In genomic region chr6:25220853-25221252, GRCh38 we compare ENCODE assay signal across 27 cellular contexts. TPM values are rescaled to one million over a fixed set of nuclear protein-coding genes. Genes with fewer than 3 reads are reported as not detected.
DNase-seq lines count a peak whose midpoint lies in the region; ATAC-seq, FAIRE-seq and TF ChIP-seq lines count a peak whose summit lies in the region.
"Had no signal": no experiment of that assay in that cellular context is flagged by ENCODE, and none has a peak within 500 bp of the region (broad histone marks: within the 10 kb centered on the region; RNA-seq: fewer than 3 reads in every experiment).

No MANE protein-coding gene starts in this region.

- DNase-seq in HepG2 (ENCODE audit: low spot score) (no peak), epithelial cell of prostate (ENCODE audit: low read depth, low spot score) (no peak), pancreas (peak in 3 of 6 donors; percentile 15 to 56 (median 33)), Ammon's horn (ENCODE audit: low spot score) (no peak), DMS79 (lab: John Stamatoyannopoulos, UW) (no peak)
- DNase-seq: AML-193; C1 segment of cervical spinal cord; Caco-2; CD8-positive, alpha-beta T cell; DND-41; H9; KBM-7; NCI-H1048; NCI-H1694; NCI-H2029 treated with DMSO at 0.1 percent for 48 hours; NCI-H446; NCI-H524 treated with DMSO at 0.1 percent for 48 hours; NCI-H774; NK-92 treated with Interleukin-12 subunit alpha and Interleukin-12 subunit beta, amount 100 ng/mL, for 24 hours; PC-3; SJCRH30 had no signal

- CTCF ChIA-PET in HepG2 (lab: Yijun Ruan, JAX; ENCODE audit: low intra/inter-chr PET ratio, low total read pairs), result no interaction called here

- BruUV-seq in HepG2 (replicated peaks; lab: Mats Ljungman, UMichigan), result no TSS peak

- ATAC-seq in HepG2 (no peak), pancreas (peak; percentile 55 to 72 (median 69)), GM19395 (IDR thresholded peaks at IDR 0.05; ENCODE audit: unreplicated experiment) (no peak)
- ATAC-seq: A549; CD8-positive, alpha-beta T cell; PC-3; SK-N-SH treated with all-trans-retinoic acid at 6 μM for 48 hours had no signal

- no peak overlapping the region for H3K4me3 ChIP-seq in liver (ENCODE audit: low read depth in 1 of 3, low read length in 3 of 3)
- no peak overlapping the region for H3K4me3 ChIP-seq in HepG2 (replicated peaks in 1 of 3; ENCODE audit: insufficient read depth in 1 of 3, low read depth in 2 of 3, low read length in 3 of 3)
- H3K4me3 ChIP-seq in pancreas, result no peak overlapping the region
- H3K4me3 ChIP-seq: A549, SJCRH30 had no signal

- no peak for TF ChIP-seq EP300 in HepG2 (IDR thresholded peaks at IDR 0.05; ENCODE audit: low read depth in 2 of 2, low read length in 2 of 2)
- no peak for TF ChIP-seq EP300 in HepG2 (CRISPR knock-in tag; IDR thresholded peaks at IDR 0.05; ENCODE audit: borderline replicate concordance)

- TF ChIP-seq RAD21 in liver (IDR thresholded peaks at IDR 0.05), result peak in 1 of 2 donors; percentile 23
- no peak for TF ChIP-seq RAD21 in HepG2 (CRISPR knock-in tag; IDR thresholded peaks at IDR 0.05)

- no peaks in the 10 kb centered on the region for H3K9me3 ChIP-seq in liver (ENCODE audit: control insufficient read depth in 4 of 4, low read length in 3 of 4)
- no peaks in the 10 kb centered on the region for H3K9me3 ChIP-seq in HepG2 (ENCODE audit: low read length)
- H3K9me3 ChIP-seq in pancreas, result no peaks in the 10 kb centered on the region
- H3K9me3 ChIP-seq: A549, Caco-2, SJCRH30 had no signal

- intact Hi-C loops in HepG2 (cut with micrococcal nuclease; ENCODE audit: unreplicated experiment), result loop anchor here (10.0 kb wide), 1 partner anchor 724 kb away; no protein-coding TSS in a partner anchor
- intact Hi-C loops in pancreas (cut with DNase I), result no loop called here

- TF ChIP-seq POLR2A in HepG2 (IDR thresholded peaks at IDR 0.05; ENCODE audit: insufficient read depth in 1 of 2, low read depth in 2 of 2, low read length in 2 of 2), result no peak

- no peak overlapping the region for H3K4me2 ChIP-seq in HepG2 (ENCODE audit: low read depth, low read length)
- H3K4me2 ChIP-seq: A549 had no signal

- H3K27me3 ChIP-seq in liver (ENCODE audit: control insufficient read depth in 4 of 4, insufficient read depth in 4 of 4, low read length in 3 of 4), result no peaks in the 10 kb centered on the region
- H3K27me3 ChIP-seq in HepG2 (ENCODE audit: control insufficient read depth in 1 of 2, insufficient read depth in 2 of 2, low read length in 2 of 2), result 0 out of 5 replicates have a peak, but pooled peaks cover 0 to 4% of the 10 kb centered on the region in 2 experiments
- H3K27me3 ChIP-seq in pancreas, result no peaks in the 10 kb centered on the region
- H3K27me3 ChIP-seq: SJCRH30 had no signal

- no peaks in the 10 kb centered on the region for H4K20me1 ChIP-seq in HepG2 (ENCODE audit: insufficient read depth, low read length)

- H3K27ac ChIP-seq in liver (ENCODE audit: low read depth in 1 of 2, low read length in 2 of 2) (peak overlapping the region in 1 of 2 donors; percentile 50), HepG2 (ENCODE audit: extremely low read length, insufficient read depth, low read length) (no peak overlapping the region), epithelial cell of prostate (peak overlapping the region; percentile 61), pancreas (peak overlapping the region in 2 of 4 donors; percentile 34 to 50)
- H3K27ac ChIP-seq: A549, SJCRH30 had no signal

- H3K9ac ChIP-seq in liver (ENCODE audit: low read depth in 1 of 2, low read length in 2 of 2), result no peak overlapping the region
- no peak overlapping the region for H3K9ac ChIP-seq in HepG2 (ENCODE audit: insufficient read depth, low read depth, low read length)

- in situ Hi-C loops in HepG2 (cut with HindIII; ENCODE audit: extremely low pct_ligation_motif_present, low pct_unique_long_range_greater_than_20kb), result loop anchor here (5.0 kb wide), 1 partner anchor 381 kb away; no protein-coding TSS in a partner anchor

- POLR2A ChIA-PET in HepG2 (lab: Yijun Ruan, JAX), result no interaction called here

- H3K36me3 ChIP-seq in liver (ENCODE audit: control insufficient read depth in 4 of 4, insufficient read depth in 3 of 4, low read depth in 1 of 4, low read length in 3 of 4), result no peaks in the 10 kb centered on the region
- no peaks in the 10 kb centered on the region for H3K36me3 ChIP-seq in HepG2 (replicated peaks in 1 of 2; ENCODE audit: control insufficient read depth in 1 of 2, insufficient read depth in 2 of 2, low read length in 2 of 2)
- no peaks in the 10 kb centered on the region for H3K36me3 ChIP-seq in pancreas
- H3K36me3 ChIP-seq: SJCRH30 had no signal

- no peak overlapping the region for H2AFZ ChIP-seq in HepG2 (ENCODE audit: low read length)

- 39% methylated on average over 1 of the region's 1 CpG for WGBS in liver
- WGBS in HepG2 (ENCODE audit: low lambda C conversion rate), result 0% methylated on average over 1 of the region's 1 CpG
- WGBS in pancreas, 2 donors, result 15 to 20% methylated on average over 1 of the region's 1 CpG

- peaks cover 2 to 16% (median 10%) of the 10 kb centered on the region in 4 donors for H3K4me1 ChIP-seq in liver (ENCODE audit: control insufficient read depth in 4 of 4, insufficient read depth in 4 of 4, low read length in 3 of 4)
- H3K4me1 ChIP-seq in HepG2 (ENCODE audit: insufficient read depth, low read length), result no peaks in the 10 kb centered on the region
- H3K4me1 ChIP-seq in pancreas, result peaks cover 7 to 22% (median 16%) of the 10 kb centered on the region in 3 donors
- H3K4me1 ChIP-seq: A549, Caco-2, SJCRH30 had no signal

- FAIRE-seq in HepG2 (lab: Jason Lieb, UNC) (no peak), pancreas (lab: Jason Lieb, UNC) (no peak)
- FAIRE-seq: A549, GM18507, HTR-8/SVneo had no signal

- TF ChIP-seq CTCF in liver (IDR thresholded peaks at IDR 0.05; ENCODE audit: low read depth, low read length, missing input control) (no peak), HepG2 (CRISPR knock-in tag; IDR thresholded peaks at IDR 0.05) (no peak), pancreas (IDR thresholded peaks at IDR 0.05) (no peak)

- no peaks in the 10 kb centered on the region for H3K79me2 ChIP-seq in HepG2 (ENCODE audit: insufficient read depth, low read length)

TF ChIP-seq in liver, 16 proteins besides CTCF, POLR2A, EP300 and RAD21 (continues in another document):
- TF ChIP-seq FOXA1 (IDR thresholded peaks at IDR 0.05) (no peak), RXRA (IDR thresholded peaks at IDR 0.05) (peak in 1 of 2 donors; percentile 18)

TF ChIP-seq in HepG2, 621 proteins besides CTCF, POLR2A, EP300 and RAD21:
- TF ChIP-seq ATF4 (CRISPR knock-in tag; IDR thresholded peaks at IDR 0.05), result 0 out of 4 replicates have a peak, but pooled peaks of 1 of the 2 experiments have one; percentile 16
- no peak for TF ChIP-seq ZNF124 (CRISPR knock-in tag; IDR thresholded peaks at IDR 0.05)
TF ChIP-seq in HepG2: peak in this region for 1.

RNA-seq across cellular contexts. Expression of gene CARMIL1, which starts 58.3 kb away (rescaled TPM):
- total RNA-seq in liver (1 to 10 TPM; 1.4 to 5.0 TPM), HepG2 (2016; rRNA removed; fragmentation: Illumina TruSeq; extraction: Trizol) (2.6 and 2.9 TPM in 2 replicates), pancreas (1 to 10 TPM; 6.3 to 9.4 (median 7.8) TPM)
- polyA plus RNA-seq in liver (1 to 10 TPM; 2.0 to 9.5 TPM), HepG2 (2011; rRNA removed) (1.4 and 1.8 TPM in 2 replicates), pancreas (1 to 10 TPM; 5.9 to 8.8 TPM)
- 0.62 and 0.71 TPM in 2 replicates for total RNA-seq in HepG2 (2016; cell fraction: cytosol; rRNA removed; fragmentation: Illumina TruSeq; extraction: Trizol; ENCODE audit: low read depth)
- 2.5 TPM in 2 replicates for total RNA-seq in HepG2 (2016; cell fraction: insoluble cytoplasmic fraction; rRNA removed; fragmentation: Illumina TruSeq; extraction: Trizol)
- 0.96 and 0.99 TPM in 2 replicates for total RNA-seq in HepG2 (2016; cell fraction: membrane; rRNA removed; fragmentation: Illumina TruSeq; extraction: Trizol)
- 2.9 and 3.2 TPM in 2 replicates for total RNA-seq in HepG2 (2016; cell fraction: nucleus; rRNA removed; fragmentation: Illumina TruSeq; extraction: Trizol)
- polyA plus RNA-seq in HepG2 (2011; cell fraction: cytosol; rRNA removed), result 1.1 and 1.2 TPM in 2 replicates
- polyA plus RNA-seq in HepG2 (2011; cell fraction: nucleus; rRNA removed), result 1.3 TPM in 2 replicates
- 1.3 and 2.3 TPM in 2 replicates for polyA plus RNA-seq in HepG2 (2012)
- 0.12 and 0.16 TPM in 2 replicates for polyA plus RNA-seq in HepG2 (2016; cell fraction: cytosol; fragmentation: Illumina TruSeq; extraction: Trizol; ENCODE audit: low read depth)
- polyA plus RNA-seq in HepG2 (2016; cell fraction: insoluble cytoplasmic fraction; fragmentation: Illumina TruSeq; extraction: Trizol; ENCODE audit: low read depth), result 1.6 and 2.0 TPM in 2 replicates
- 0.38 and 0.58 TPM in 2 replicates for polyA plus RNA-seq in HepG2 (2016; cell fraction: membrane; fragmentation: Illumina TruSeq; extraction: Trizol; ENCODE audit: low read depth)
- 1.9 and 2.5 TPM in 2 replicates for polyA plus RNA-seq in HepG2 (2016; cell fraction: nucleus; fragmentation: Illumina TruSeq; extraction: Trizol; ENCODE audit: insufficient read depth, low read depth)
- polyA minus RNA-seq in HepG2 (2011; rRNA and poly(A)+ RNA removed; ENCODE audit: low replicate concordance), result 1.8 and 15.1 TPM in 2 replicates
- polyA minus RNA-seq in HepG2 (2011; cell fraction: cytosol; rRNA and poly(A)+ RNA removed), result 1.8 and 1.9 TPM in 2 replicates
- 4.6 and 7.1 TPM in 2 replicates for polyA minus RNA-seq in HepG2 (2011; cell fraction: nucleus; rRNA and poly(A)+ RNA removed)

Comparison
In these comparisons a context has a peak if more than half of its experiments do, and no peak if none do; other contexts are left out.
1. ATAC-seq: peak in pancreas (4 of 4); none in HepG2 (single experiment) and GM19395 (single experiment).